ENCODE assay signal across 10 cellular contexts in the genomic region with DNA sequence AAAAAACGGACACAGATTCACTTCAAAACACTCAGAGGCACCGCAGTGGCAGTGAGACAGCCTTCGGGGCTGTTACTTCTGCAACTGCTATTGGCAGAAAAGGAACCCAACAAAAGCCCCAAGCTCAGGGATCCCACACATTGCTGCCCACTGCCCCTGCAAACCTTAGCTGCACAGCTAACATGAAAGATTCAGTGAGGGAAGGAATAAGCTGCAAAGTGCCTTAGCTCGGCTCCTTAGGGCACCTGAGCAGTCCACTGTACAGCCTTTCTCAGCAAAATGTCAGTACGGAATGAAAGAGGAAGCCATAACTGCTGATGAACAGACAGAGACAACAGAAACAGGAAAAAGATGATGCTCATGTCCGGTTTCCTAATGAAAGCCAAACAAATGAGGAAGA. TPM values are rescaled to one million over a fixed set of nuclear protein-coding genes. Genes with fewer than 3 reads are reported as not detected.
DNase-seq lines count a peak whose midpoint lies in the region; ATAC-seq, FAIRE-seq and TF ChIP-seq lines count a peak whose summit lies in the region.
"Had no signal": no experiment of that assay in that cellular context is flagged by ENCODE, and none has a peak within 500 bp of the region (broad histone marks: within the 10 kb centered on the region; RNA-seq: fewer than 3 reads in every experiment).

No MANE protein-coding gene starts in this region.

- H3K36me3 ChIP-seq in GM12878 (ENCODE audit: control insufficient read depth in 2 of 2, insufficient read depth in 2 of 2, low read length in 1 of 2), result peaks cover 28 to 40% of the 10 kb centered on the region in 2 experiments

- peak; percentile 67 for DNase-seq in activated CD4-positive, alpha-beta T cell treated with anti-CD3 and anti-CD28 coated beads, Interleukin-2, amount 10 ng/mL, durations not matched to agents 24 days and 14 days
- DNase-seq in activated CD4-positive, alpha-beta T cell treated with anti-CD3 and anti-CD28 coated beads, Interleukin-2, amount 50 U/mL, for 4 hours, result no peak
- DNase-seq in MV-4-11 (lab: John Stamatoyannopoulos, UW), result peak; percentile 61
- no peak for DNase-seq in GM12878 (ENCODE audit: low read depth, low spot score)
- no peak for DNase-seq in neural crest cell (ENCODE audit: low read depth, low spot score)
- no peak for DNase-seq in cortex of kidney (lab: John Stamatoyannopoulos, UW)
- DNase-seq: NCI-H2171 treated with DMSO at 0.1 percent for 48 hours had no signal

- no peak for TF ChIP-seq POLR2A in GM12878 (IDR thresholded peaks at IDR 0.05; ENCODE audit: low read depth, low read length)

- SMC1A ChIA-PET in GM12878 (lab: Charles Lee; ENCODE audit: uncharacterized antibody, unreplicated experiment), result interaction anchor here (0.6 to 7.9 kb wide), 16 partner anchors 11 to 269 kb away, joined by 3 to 85 read pairs (median 13); no protein-coding TSS in a partner anchor

- no peak overlapping the region for H3K4me2 ChIP-seq in GM12878 (ENCODE audit: control insufficient read depth, insufficient read depth)

- H3K36me3 Mint-ChIP-seq in activated CD4-positive, alpha-beta T cell treated with anti-CD3 and anti-CD28 coated beads, Interleukin-2, amount 10 ng/mL, durations not matched to agents 24 days and 14 days (ENCODE audit: low read depth), result peaks cover 55% of the 10 kb centered on the region
- peaks cover 13% of the 10 kb centered on the region for H3K36me3 Mint-ChIP-seq in neural crest cell (ENCODE audit: low read depth)

- RAD21 ChIA-PET in GM12878 (lab: Charles Lee; ENCODE audit: unreplicated experiment), result interaction anchor here (0.6 to 8.9 kb wide), 16 partner anchors 10 to 273 kb away, joined by 3 to 74 read pairs (median 4); no protein-coding TSS in a partner anchor

- in situ Hi-C loops in GM12878 (cut with MboI), result loop anchor here (5.0 kb wide), 1 partner anchor 217 kb away; no protein-coding TSS in a partner anchor

- POLR2A ChIA-PET in GM12878 (lab: Charles Lee), result interaction anchor here (0.6 to 2.7 kb wide), 17 partner anchors 11 to 337 kb away, joined by 3 to 10 read pairs (median 4); no protein-coding TSS in a partner anchor

- BruUV-seq in GM12878 (replicated peaks; lab: Mats Ljungman, UMichigan), result no TSS peak

- no peaks in the 10 kb centered on the region for H3K27me3 ChIP-seq in GM12878 (replicated peaks in 1 of 2; ENCODE audit: control insufficient read depth in 2 of 2, insufficient read depth in 2 of 2, low read length in 1 of 2)

- no peaks in the 10 kb centered on the region for H3K9me3 ChIP-seq in GM12878 (replicated peaks; ENCODE audit: control insufficient read depth, insufficient read depth, low read length)

- no peaks in the 10 kb centered on the region for H4K20me1 ChIP-seq in GM12878 (ENCODE audit: control insufficient read depth, insufficient read depth)

- peak; percentile 19 for ATAC-seq in GM12878
- no peak for ATAC-seq in HG02678 (IDR thresholded peaks at IDR 0.05; ENCODE audit: unreplicated experiment)
- ATAC-seq in HG02763 (IDR thresholded peaks at IDR 0.05; ENCODE audit: unreplicated experiment), result no peak

- no peaks in the 10 kb centered on the region for H3K27me3 Mint-ChIP-seq in activated CD4-positive, alpha-beta T cell treated with anti-CD3 and anti-CD28 coated beads, Interleukin-2, amount 10 ng/mL, durations not matched to agents 24 days and 14 days
- no peaks in the 10 kb centered on the region for H3K27me3 Mint-ChIP-seq in neural crest cell (ENCODE audit: low read depth)

- H3K27ac ChIP-seq in GM12878 (ENCODE audit: control insufficient read depth, insufficient read depth), result no peak overlapping the region

- no peak for FAIRE-seq in GM12878 (lab: Jason Lieb, UNC)
- FAIRE-seq: endometrium had no signal

- intact Hi-C loops in activated CD4-positive, alpha-beta T cell treated with anti-CD3 and anti-CD28 coated beads, Interleukin-2, amount 10 ng/mL, durations not matched to agents 24 days and 14 days (cut with micrococcal nuclease), result no loop called here
- intact Hi-C loops in GM12878 (cut with micrococcal nuclease; ENCODE audit: unreplicated experiment), result no loop called here

- no peak for TF ChIP-seq RAD21 in GM12878 (IDR thresholded peaks at IDR 0.05; ENCODE audit: insufficient read depth, low read depth, low read length)

- CTCF ChIA-PET in GM12878 (lab: Yijun Ruan, JAX), result interaction anchor here (1.0 to 6.6 kb wide), 11 partner anchors 11 to 411 kb away, joined by 3 to 79 read pairs (median 4); no protein-coding TSS in a partner anchor

- peak overlapping the region; percentile 83 for H3K27ac Mint-ChIP-seq in activated CD4-positive, alpha-beta T cell treated with anti-CD3 and anti-CD28 coated beads, Interleukin-2, amount 10 ng/mL, durations not matched to agents 24 days and 14 days
- peak overlapping the region; percentile 31 for H3K27ac Mint-ChIP-seq in neural crest cell (ENCODE audit: unreplicated experiment)

- H2AFZ ChIP-seq in GM12878 (ENCODE audit: control insufficient read depth, low read depth, low read length), result no peak overlapping the region

- no peak overlapping the region for H3K9ac ChIP-seq in GM12878 (ENCODE audit: control insufficient read depth, insufficient read depth, low read length)

- TF ChIP-seq CTCF in GM12878 (IDR thresholded peaks at IDR 0.05 in 2 of 3, conservative IDR thresholded peaks at IDR 0.05 in 1 of 3; ENCODE audit: control insufficient read depth in 2 of 3, extremely low read depth in 1 of 3, insufficient read depth in 1 of 3, low read depth in 3 of 3, low read length in 3 of 3) (no peak), neural crest cell (conservative IDR thresholded peaks at IDR 0.05) (no peak)

- H3K9me3 Mint-ChIP-seq in activated CD4-positive, alpha-beta T cell treated with anti-CD3 and anti-CD28 coated beads, Interleukin-2, amount 10 ng/mL, durations not matched to agents 24 days and 14 days, result no peaks in the 10 kb centered on the region
- H3K9me3 Mint-ChIP-seq in neural crest cell, result no peaks in the 10 kb centered on the region

- no peaks in the 10 kb centered on the region for H3K4me1 ChIP-seq in GM12878 (ENCODE audit: control insufficient read depth, insufficient read depth, low read length)

- H3K79me2 ChIP-seq in GM12878 (ENCODE audit: control insufficient read depth, insufficient read depth, low read length), result peaks cover 8% of the 10 kb centered on the region; the same call in 1 of the 2 replicates

- H3K4me3 ChIP-seq in GM12878, result no peak overlapping the region

- 27% methylated on average over 6 of the region's 6 CpGs for WGBS in GM12878 (ENCODE audit: insufficient coverage, insufficient replicate concordance, low lambda C conversion rate, missing lambda C conversion rate)

- no peak for TF ChIP-seq EP300 in GM12878 (IDR thresholded peaks at IDR 0.05; ENCODE audit: borderline replicate concordance in 1 of 2, control insufficient read depth in 1 of 2, low read depth in 2 of 2, low read length in 2 of 2)

- peaks cover 27% of the 10 kb centered on the region for H3K4me1 Mint-ChIP-seq in activated CD4-positive, alpha-beta T cell treated with anti-CD3 and anti-CD28 coated beads, Interleukin-2, amount 10 ng/mL, durations not matched to agents 24 days and 14 days
- no peaks in the 10 kb centered on the region for H3K4me1 Mint-ChIP-seq in neural crest cell

- peak overlapping the region; percentile 67 for H3K4me3 Mint-ChIP-seq in activated CD4-positive, alpha-beta T cell treated with anti-CD3 and anti-CD28 coated beads, Interleukin-2, amount 10 ng/mL, durations not matched to agents 24 days and 14 days
- no peak overlapping the region for H3K4me3 Mint-ChIP-seq in neural crest cell

TF ChIP-seq in GM12878, 131 proteins besides CTCF, POLR2A, EP300 and RAD21:
- TF ChIP-seq NFIC (IDR thresholded peaks at IDR 0.05; ENCODE audit: low read depth, low read length) (no peak), BRCA1 (IDR thresholded peaks at IDR 0.05; ENCODE audit: low read depth, low read length) (no peak), ETV6 (conservative IDR thresholded peaks at IDR 0.05 in 1 of 2, IDR thresholded peaks at IDR 0.05 in 1 of 2; ENCODE audit: borderline replicate concordance in 1 of 2, low read depth in 1 of 2) (peak in 1 of 2 experiments; percentile 88; a peak in 2 of 4 replicates), SPI1 (IDR thresholded peaks at IDR 0.05; ENCODE audit: borderline replicate concordance, insufficient read depth, low read depth, low read length) (peak; percentile 25; the same call in 1 of the 2 replicates)

RNA-seq across cellular contexts. Expression of a gene that starts 40.4 kb away (rescaled TPM):
- total RNA-seq in activated CD4-positive, alpha-beta T cell treated with anti-CD3 and anti-CD28 coated beads, Interleukin-2, amount 10 ng/mL, durations not matched to agents 24 days and 14 days, result 34.8 and 37.7 TPM in 2 replicates
- 327 and 357 TPM in 2 replicates for total RNA-seq in GM12878 (2013; cell fraction: nucleolus; rRNA removed)
- 35.2 and 42.1 TPM in 2 replicates for total RNA-seq in GM12878 (2014; rRNA removed)
- total RNA-seq in GM12878 (2014; rRNA removed; fragmentation: Illumina TruSeq; extraction: Trizol), result 46.3 and 49.8 TPM in 2 replicates
- 55.0 and 59.4 TPM in 2 replicates for total RNA-seq in GM12878 (2021)
- polyA plus RNA-seq in GM12878 (2011; ENCODE audit: low read depth), result 38.8 TPM
- 87.4 and 116 TPM in 2 replicates for polyA plus RNA-seq in GM12878 (2011; rRNA removed)
- polyA plus RNA-seq in GM12878 (2011; cell fraction: cytosol; rRNA removed), result 26.8 and 34.0 TPM in 2 replicates
- 94.3 and 132 TPM in 2 replicates for polyA plus RNA-seq in GM12878 (2011; cell fraction: nucleus; rRNA removed)
- polyA plus RNA-seq in GM12878 (2012), result 48.8 and 69.8 TPM in 2 replicates
- polyA plus RNA-seq in GM12878 (2014; fragmentation: Illumina TruSeq; extraction: Trizol), result 38.2 and 55.0 TPM in 2 replicates
- polyA plus RNA-seq in GM12878 (2014; fragmentation: Nextera tagmentation; extraction: Ambion mirVana), result 10 to 100 TPM; 14.5 to 14.6 TPM
- 29.2 and 34.3 TPM in 2 replicates for polyA plus RNA-seq in GM12878 (2014; rRNA removed)
- 10 to 100 TPM; 46.2 to 49.2 TPM for polyA plus RNA-seq in GM12878 (2016; fragmentation: Nextera tagmentation; extraction: Ambion mirVana)
- 45.8 and 63.5 TPM in 2 replicates for polyA minus RNA-seq in GM12878 (2011; rRNA and poly(A)+ RNA removed)
- polyA minus RNA-seq in GM12878 (2011; cell fraction: cytosol; rRNA and poly(A)+ RNA removed), result 13.2 and 23.1 TPM in 2 replicates
- polyA minus RNA-seq in GM12878 (2011; cell fraction: nucleus; rRNA and poly(A)+ RNA removed), result 42.9 and 56.6 TPM in 2 replicates
- total RNA-seq in neural crest cell, result 22.2 and 25.4 TPM in 2 replicates

Comparison
In these comparisons a context has a peak if more than half of its experiments do, and no peak if none do; other contexts are left out.
1. DNase-seq: peak in activated CD4-positive, alpha-beta T cell treated with anti-CD3 and anti-CD28 coated beads, Interleukin-2, amount 10 ng/mL, durations not matched to agents 24 days and 14 days (single experiment) and MV-4-11 (single experiment); none in activated CD4-positive, alpha-beta T cell treated with anti-CD3 and anti-CD28 coated beads, Interleukin-2, amount 50 U/mL, for 4 hours (0 of 2), GM12878 (single experiment), neural crest cell (single experiment) and cortex of kidney (single experiment).